16 cellular contexts compared by ENCODE assay signal in genomic region chr4:185833055-185833598, GRCh38. TPM values are rescaled to one million over a fixed set of nuclear protein-coding genes. Genes with fewer than 3 reads are reported as not detected.
DNase-seq lines count a peak whose midpoint lies in the region; ATAC-seq, FAIRE-seq and TF ChIP-seq lines count a peak whose summit lies in the region.
"Had no signal": no experiment of that assay in that cellular context is flagged by ENCODE, and none has a peak within 500 bp of the region (broad histone marks: within the 10 kb centered on the region; RNA-seq: fewer than 3 reads in every experiment).

No MANE protein-coding gene starts in this region.

- TF ChIP-seq CTCF in left ventricle myocardium inferior (IDR thresholded peaks at IDR 0.05; ENCODE audit: borderline replicate concordance) = no peak
- no peak for TF ChIP-seq CTCF in osteoblast (IDR thresholded peaks at IDR 0.05; ENCODE audit: extremely low read depth, low read depth, low read length)

- DNase-seq in left ventricle myocardium inferior = no peak
- DNase-seq in osteoblast (ENCODE audit: insufficient read length, low spot score, missing footprints) = peak; percentile 56
- DNase-seq in cerebellar cortex (ENCODE audit: low spot score) = no peak
- no peak for DNase-seq in HPDE6-E6E7 (ENCODE audit: extremely low spot score)
- DNase-seq: activated CD4-positive, alpha-beta memory T cell treated with anti-CD3 and anti-CD28 coated beads, Interleukin-2, amount 10 ng/mL, durations not matched to agents 7 days and 5 days; activated effector memory CD4-positive, alpha-beta T cell treated with anti-CD3 and anti-CD28 coated beads, Interleukin-2, amount 50 U/mL, for 16 hours; caudate nucleus; NCI-H1436; NCI-H524 treated with DMSO at 0.1 percent for 48 hours; T-helper 9 cell had no signal

- peaks cover 46% of the 10 kb centered on the region for H3K4me1 ChIP-seq in left ventricle myocardium inferior
- peaks cover 4% of the 10 kb centered on the region for H3K4me1 ChIP-seq in osteoblast (ENCODE audit: insufficient read depth, low read length)

- no peak overlapping the region for H3K4me2 ChIP-seq in osteoblast (ENCODE audit: insufficient read depth, low read length)

- H3K27ac ChIP-seq in left ventricle myocardium inferior (replicated peaks) = peak overlapping the region; percentile 88
- no peak overlapping the region for H3K27ac ChIP-seq in osteoblast (ENCODE audit: low read depth, low read length)
- H3K27ac ChIP-seq: epithelial cell of prostate had no signal

- intact Hi-C loops in left ventricle myocardium inferior (cut with micrococcal nuclease) = no loop called here

- H3K4me3 ChIP-seq in left ventricle myocardium inferior (no peak overlapping the region), osteoblast (ENCODE audit: insufficient read depth, low read length) (no peak overlapping the region)

- ATAC-seq in SK-N-SH treated with all-trans-retinoic acid at 6 μM for 48 hours (no peak), GM19324 (IDR thresholded peaks at IDR 0.05; ENCODE audit: low FRiP score, unreplicated experiment) (no peak), HG02642 (IDR thresholded peaks at IDR 0.05; ENCODE audit: poor library complexity, unreplicated experiment) (no peak)
- ATAC-seq: sciatic nerve had no signal

- H4K20me1 ChIP-seq in osteoblast (ENCODE audit: insufficient read depth, low read length) = no peaks in the 10 kb centered on the region

- no peak overlapping the region for H2AFZ ChIP-seq in osteoblast (ENCODE audit: low read length)

- H3K9me3 ChIP-seq in left ventricle myocardium inferior (replicated peaks) (no peaks in the 10 kb centered on the region), osteoblast (ENCODE audit: low read depth, low read length) (no peaks in the 10 kb centered on the region)

- no peaks in the 10 kb centered on the region for H3K36me3 ChIP-seq in left ventricle myocardium inferior
- no peaks in the 10 kb centered on the region for H3K36me3 ChIP-seq in osteoblast (ENCODE audit: insufficient read depth, low read length)

- no peaks in the 10 kb centered on the region for H3K79me2 ChIP-seq in osteoblast (ENCODE audit: insufficient read depth, low read length)

- FAIRE-seq in G401.6 (lab: Jason Lieb, UNC) = peak; percentile 27

- H3K27me3 ChIP-seq in left ventricle myocardium inferior (ENCODE audit: low read depth) (no peaks in the 10 kb centered on the region), osteoblast (ENCODE audit: insufficient read depth, low read length) (no peaks in the 10 kb centered on the region)

TF ChIP-seq in SK-N-SH treated with all-trans-retinoic acid at 6 μM for 48 hours, 23 proteins besides CTCF, POLR2A, EP300 and RAD21:
- TF ChIP-seq ZFP3 (CRISPR knock-in tag; IDR thresholded peaks at IDR 0.05) (no peak), CSDC2 (CRISPR knock-in tag; IDR thresholded peaks at IDR 0.05) (no peak), ISL1 (CRISPR knock-in tag; IDR thresholded peaks at IDR 0.05) (peak; percentile 76; the same call in 1 of the 2 replicates), GLIS3 (CRISPR knock-in tag; IDR thresholded peaks at IDR 0.05) (no peak), ESRRG (CRISPR knock-in tag; IDR thresholded peaks at IDR 0.05) (no peak), OSR1 (CRISPR knock-in tag; IDR thresholded peaks at IDR 0.05) (no peak), PATZ1 (CRISPR knock-in tag; IDR thresholded peaks at IDR 0.05; ENCODE audit: borderline replicate concordance) (no peak), ZFP30 (CRISPR knock-in tag; IDR thresholded peaks at IDR 0.05) (no peak), BACH2 (CRISPR knock-in tag; IDR thresholded peaks at IDR 0.05; ENCODE audit: borderline replicate concordance) (no peak), TSHZ2 (CRISPR knock-in tag; IDR thresholded peaks at IDR 0.05) (no peak), CREB5 (CRISPR knock-in tag; IDR thresholded peaks at IDR 0.05; ENCODE audit: low read depth) (peak; percentile 78), TOX (CRISPR knock-in tag; IDR thresholded peaks at IDR 0.05; ENCODE audit: borderline replicate concordance) (no peak), ZNF565 (CRISPR knock-in tag; conservative IDR thresholded peaks at IDR 0.05; ENCODE audit: low read depth) (no peak), TCF4 (CRISPR knock-in tag; IDR thresholded peaks at IDR 0.05; ENCODE audit: borderline replicate concordance) (no peak), ZNF8 (CRISPR knock-in tag; IDR thresholded peaks at IDR 0.05) (no peak)

RNA-seq across cellular contexts. Expression of gene SORBS2, which starts 21.1 kb away (rescaled TPM):
- 1,282 TPM for total RNA-seq in left ventricle myocardium inferior
- 50.7 and 85.0 TPM in 2 replicates for total RNA-seq in osteoblast
- total RNA-seq: activated CD4-positive, alpha-beta memory T cell treated with anti-CD3 and anti-CD28 coated beads, Interleukin-2, amount 10 ng/mL, durations not matched to agents 7 days and 5 days had no signal

Comparison
In these comparisons a context has a peak if more than half of its experiments do, and no peak if none do; other contexts are left out.
1. RNA of gene SORBS2, which starts 21.1 kb away (total RNA-seq): 1,282 TPM in left ventricle myocardium inferior (single experiment); 50.7 to 85.0 TPM in osteoblast; every median in the first group is over 10 times any median in the second.